In the genomic region with DNA sequence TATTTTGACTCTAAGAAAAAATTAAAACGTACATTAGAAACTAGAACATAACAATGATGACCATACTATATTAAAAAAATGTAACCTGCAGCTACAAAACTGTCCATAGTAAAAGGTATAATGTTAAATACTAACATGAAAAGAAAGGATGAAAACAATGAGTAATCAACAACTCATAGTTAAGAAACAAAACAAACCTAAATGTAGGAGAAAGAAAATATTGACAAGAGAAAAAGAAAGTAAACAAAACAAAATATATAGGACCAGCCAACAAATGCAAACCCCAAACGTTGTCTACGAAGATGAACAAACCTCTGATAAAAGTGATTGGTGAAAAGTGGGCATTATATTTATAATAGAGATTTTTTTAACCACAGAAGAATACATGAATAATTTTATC, we compare ENCODE assay signal across 1 cellular context.
TF ChIP-seq lines count a peak whose summit lies in the region.

No MANE protein-coding gene starts in this region.

TF ChIP-seq in HepG2, 621 proteins besides CTCF, POLR2A, EP300 and RAD21:
- TF ChIP-seq TAF15 (IDR thresholded peaks at IDR 0.05; ENCODE audit: low read depth, low read length, poor library complexity, severe bottlenecking) (no peak), SIN3B (IDR thresholded peaks at IDR 0.05; ENCODE audit: low read length) (no peak), FOXP1 (IDR thresholded peaks at IDR 0.05) (peak; percentile 40; the same call in 1 of the 2 replicates), FOXP1 (CRISPR knock-in tag; IDR thresholded peaks at IDR 0.05) (peak; percentile 63), SOX13 (IDR thresholded peaks at IDR 0.05) (no peak), SOX13 (CRISPR knock-in tag; conservative IDR thresholded peaks at IDR 0.05 in 1 of 2, IDR thresholded peaks at IDR 0.05 in 1 of 2) (peak in 1 of 2 experiments; percentile 8; a peak in 1 of 4 replicates), FOXA1 (IDR thresholded peaks at IDR 0.05) (0 out of 2 replicates have a peak, but pooled peaks have one; percentile 45), FOXA1 (CRISPR knock-in tag; IDR thresholded peaks at IDR 0.05) (no peak), GATAD2A (CRISPR knock-in tag; IDR thresholded peaks at IDR 0.05) (peak; percentile 33; the same call in 1 of the 2 replicates), TARDBP (CRISPR knock-in tag; IDR thresholded peaks at IDR 0.05) (no peak), HOXD1 (CRISPR knock-in tag; IDR thresholded peaks at IDR 0.05) (no peak), FOXA3 (CRISPR knock-in tag; IDR thresholded peaks at IDR 0.05) (peak; percentile 46; the same call in 1 of the 2 replicates), GFI1 (CRISPR knock-in tag; IDR thresholded peaks at IDR 0.05; ENCODE audit: borderline replicate concordance) (no peak), SOX5 (CRISPR knock-in tag; IDR thresholded peaks at IDR 0.05; ENCODE audit: borderline replicate concordance) (peak; percentile 47; the same call in 1 of the 2 replicates), ASH2L (IDR thresholded peaks at IDR 0.05; ENCODE audit: insufficient read length, low read depth, low read length) (no peak), NFKB2 (CRISPR knock-in tag; IDR thresholded peaks at IDR 0.05; ENCODE audit: borderline replicate concordance) (no peak), TEAD2 (CRISPR knock-in tag; IDR thresholded peaks at IDR 0.05) (no peak)
- TF ChIP-seq, protein P1, sequence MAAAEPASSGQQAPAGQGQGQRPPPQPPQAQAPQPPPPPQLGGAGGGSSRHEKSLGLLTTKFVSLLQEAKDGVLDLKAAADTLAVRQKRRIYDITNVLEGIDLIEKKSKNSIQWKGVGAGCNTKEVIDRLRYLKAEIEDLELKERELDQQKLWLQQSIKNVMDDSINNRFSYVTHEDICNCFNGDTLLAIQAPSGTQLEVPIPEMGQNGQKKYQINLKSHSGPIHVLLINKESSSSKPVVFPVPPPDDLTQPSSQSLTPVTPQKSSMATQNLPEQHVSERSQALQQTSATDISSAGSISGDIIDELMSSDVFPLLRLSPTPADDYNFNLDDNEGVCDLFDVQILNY (CRISPR knock-in tag; conservative IDR thresholded peaks at IDR 0.05), result no peak
- TF ChIP-seq, protein P2, sequence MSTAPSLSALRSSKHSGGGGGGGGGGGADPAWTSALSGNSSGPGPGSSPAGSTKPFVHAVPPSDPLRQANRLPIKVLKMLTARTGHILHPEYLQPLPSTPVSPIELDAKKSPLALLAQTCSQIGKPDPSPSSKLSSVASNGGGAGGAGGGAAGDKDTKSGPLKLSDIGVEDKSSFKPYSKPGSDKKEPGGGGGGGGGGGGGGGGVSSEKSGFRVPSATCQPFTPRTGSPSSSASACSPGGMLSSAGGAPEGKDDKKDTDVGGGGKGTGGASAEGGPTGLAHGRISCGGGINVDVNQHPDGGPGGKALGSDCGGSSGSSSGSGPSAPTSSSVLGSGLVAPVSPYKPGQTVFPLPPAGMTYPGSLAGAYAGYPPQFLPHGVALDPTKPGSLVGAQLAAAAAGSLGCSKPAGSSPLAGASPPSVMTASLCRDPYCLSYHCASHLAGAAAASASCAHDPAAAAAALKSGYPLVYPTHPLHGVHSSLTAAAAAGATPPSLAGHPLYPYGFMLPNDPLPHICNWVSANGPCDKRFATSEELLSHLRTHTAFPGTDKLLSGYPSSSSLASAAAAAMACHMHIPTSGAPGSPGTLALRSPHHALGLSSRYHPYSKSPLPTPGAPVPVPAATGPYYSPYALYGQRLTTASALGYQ (CRISPR knock-in tag; IDR thresholded peaks at IDR 0.05), result no peak
